ENCODE assay signal across 8 cellular contexts in genomic region chr2:206085742-206086445, GRCh38. TPM values are rescaled to one million over a fixed set of nuclear protein-coding genes. Genes with fewer than 3 reads are reported as not detected.
DNase-seq lines count a peak whose midpoint lies in the region; ATAC-seq and TF ChIP-seq lines count a peak whose summit lies in the region.

Gene INO80D (minus strand): TSS chr2:206086174. CDS start chr2:206063016, 23,158 bp downstream.

- H3K4me1 Mint-ChIP-seq in CD4-positive, CD25-positive, alpha-beta regulatory T cell = peaks cover 24 to 54% (median 37%) of the 10 kb centered on the region in 4 donors
- peaks cover 35% of the 10 kb centered on the region for H3K4me1 Mint-ChIP-seq in activated CD8-positive, alpha-beta T cell treated with anti-CD3 and anti-CD28 coated beads for 36 hours (ENCODE audit: low read depth)
- peaks cover 21% of the 10 kb centered on the region for H3K4me1 Mint-ChIP-seq in memory B cell

- peak within 1 kb of the TSS; percentile 98 to 100 (median 99) for H3K4me3 Mint-ChIP-seq in CD4-positive, CD25-positive, alpha-beta regulatory T cell
- H3K4me3 Mint-ChIP-seq in activated CD8-positive, alpha-beta T cell treated with anti-CD3 and anti-CD28 coated beads for 36 hours = peak within 1 kb of the TSS; percentile 99
- H3K4me3 Mint-ChIP-seq in memory B cell = peak within 1 kb of the TSS; percentile 98

- H3K9me3 Mint-ChIP-seq in CD4-positive, CD25-positive, alpha-beta regulatory T cell = no peaks in the 10 kb centered on the region
- H3K9me3 Mint-ChIP-seq in activated CD8-positive, alpha-beta T cell treated with anti-CD3 and anti-CD28 coated beads for 36 hours = no peaks in the 10 kb centered on the region
- no peaks in the 10 kb centered on the region for H3K9me3 Mint-ChIP-seq in memory B cell

- H3K27me3 Mint-ChIP-seq in CD4-positive, CD25-positive, alpha-beta regulatory T cell = peaks cover 10% of the 10 kb centered on the region
- no peaks in the 10 kb centered on the region for H3K27me3 Mint-ChIP-seq in activated CD8-positive, alpha-beta T cell treated with anti-CD3 and anti-CD28 coated beads for 36 hours
- no peaks in the 10 kb centered on the region for H3K27me3 Mint-ChIP-seq in memory B cell

- POLR2A ChIA-PET in activated CD8-positive, alpha-beta T cell treated with anti-CD3 and anti-CD28 coated beads for 36 hours (lab: Charles Lee) = interaction anchor here (0.6 to 2.0 kb wide), 11 partner anchors 8 to 101 kb away, joined by 3 to 12 read pairs (median 3); partner anchors contain the start of gene EEF1B2

- peak; percentile 73 to 91 (median 90) for DNase-seq in CD4-positive, CD25-positive, alpha-beta regulatory T cell
- DNase-seq in NCI-H774 (lab: John Stamatoyannopoulos, UW) (peak; percentile 70), memory B cell (ENCODE audit: low spot score in 2 of 2) (peak in 1 of 2 donors; percentile 80)
- peak; percentile 90 for DNase-seq in activated CD8-positive, alpha-beta T cell treated with anti-CD3 and anti-CD28 coated beads for 36 hours
- peak; percentile 76 for DNase-seq in effector CD4-positive, alpha-beta T cell
- DNase-seq in stimulated activated CD8-positive, alpha-beta memory T cell treated with anti-CD3 and anti-CD28 coated beads, Interleukin-12 subunit alpha, Interleukin-12 subunit beta, amount 100 ng/mL, for 24 hours (ENCODE audit: extremely low read depth) = peak; percentile 55

- peak; percentile 75 for TF ChIP-seq CTCF in activated CD8-positive, alpha-beta T cell treated with anti-CD3 and anti-CD28 coated beads for 36 hours (IDR thresholded peaks at IDR 0.05)

- no peaks in the 10 kb centered on the region for H3K27me3 ChIP-seq in CD4-positive, CD25-positive, alpha-beta regulatory T cell (ENCODE audit: control insufficient read depth, insufficient read depth, low read length)

- H3K27ac Mint-ChIP-seq in CD4-positive, CD25-positive, alpha-beta regulatory T cell = peak within 1 kb of the TSS; percentile 98 to 100 (median 100)
- H3K27ac Mint-ChIP-seq in activated CD8-positive, alpha-beta T cell treated with anti-CD3 and anti-CD28 coated beads for 36 hours = peak within 1 kb of the TSS; percentile 98
- peak within 1 kb of the TSS; percentile 100 for H3K27ac Mint-ChIP-seq in memory B cell

- H3K27ac ChIP-seq in CD4-positive, CD25-positive, alpha-beta regulatory T cell (ENCODE audit: insufficient read depth, low read length, poor library complexity, severe bottlenecking) = peak within 1 kb of the TSS; percentile 97

- H3K4me1 ChIP-seq in CD4-positive, CD25-positive, alpha-beta regulatory T cell (ENCODE audit: control insufficient read depth, insufficient read depth, low read length, poor library complexity, severe bottlenecking) = peaks cover 51% of the 10 kb centered on the region

- peak within 1 kb of the TSS; percentile 98 for H3K4me3 ChIP-seq in CD4-positive, CD25-positive, alpha-beta regulatory T cell (ENCODE audit: low read depth, low read length)

- H3K36me3 ChIP-seq in CD4-positive, CD25-positive, alpha-beta regulatory T cell (ENCODE audit: control insufficient read depth, insufficient read depth, low read length) = peaks cover 3% of the 10 kb centered on the region

- intact Hi-C loops in activated CD8-positive, alpha-beta T cell treated with anti-CD3 and anti-CD28 coated beads for 36 hours (cut with micrococcal nuclease) = loop anchor here (2.0 kb wide), 1 partner anchor 73 kb away; the partner anchor contains the start of genes EEF1B2 and NDUFS1

- H3K36me3 Mint-ChIP-seq in CD4-positive, CD25-positive, alpha-beta regulatory T cell = peaks cover 3% of the 10 kb centered on the region
- peaks cover 14% of the 10 kb centered on the region for H3K36me3 Mint-ChIP-seq in activated CD8-positive, alpha-beta T cell treated with anti-CD3 and anti-CD28 coated beads for 36 hours (ENCODE audit: low read depth)
- no peaks in the 10 kb centered on the region for H3K36me3 Mint-ChIP-seq in memory B cell

- H3K9me3 ChIP-seq in CD4-positive, CD25-positive, alpha-beta regulatory T cell (ENCODE audit: control insufficient read depth in 2 of 2, low read length in 2 of 2) = no peaks in the 10 kb centered on the region

- CTCF ChIA-PET in activated CD8-positive, alpha-beta T cell treated with anti-CD3 and anti-CD28 coated beads for 36 hours (lab: Charles Lee) = interaction anchor here (1.3 to 3.7 kb wide), 4 partner anchors 11 to 75 kb away, joined by 4 to 11 read pairs (median 4); no protein-coding TSS in a partner anchor

- ATAC-seq in CD4-positive, CD25-positive, alpha-beta regulatory T cell (ENCODE audit: low read depth in 2 of 2) = peak; percentile 95
- ATAC-seq in GM19351 (IDR thresholded peaks at IDR 0.05; ENCODE audit: unreplicated experiment) (peak; percentile 84), HG03521 (IDR thresholded peaks at IDR 0.05; ENCODE audit: unreplicated experiment) (peak; percentile 84), memory B cell (ENCODE audit: low read depth) (peak; percentile 91)
- ATAC-seq in activated CD8-positive, alpha-beta T cell treated with anti-CD3 and anti-CD28 coated beads for 36 hours = peak; percentile 94

RNA-seq across cellular contexts. Expression of gene INO80D, which starts in this region (rescaled TPM):
- total RNA-seq in CD4-positive, CD25-positive, alpha-beta regulatory T cell = 59.1 TPM
- 10 to 100 TPM in 1 of 4 donors, 1 to 10 TPM in 3; 6.7 to 13.2 (median 8.1) TPM for polyA plus RNA-seq in CD4-positive, CD25-positive, alpha-beta regulatory T cell
- 10 to 100 TPM; 15.9 to 16.7 TPM for total RNA-seq in activated CD8-positive, alpha-beta T cell treated with anti-CD3 and anti-CD28 coated beads for 36 hours
